In genomic region chr10:25467861-25468260, GRCh38 we compare ENCODE assay signal across 1 cellular context.
TF ChIP-seq lines count a peak whose summit lies in the region.

No MANE protein-coding gene starts in this region.

TF ChIP-seq in GM23338, 12 proteins besides CTCF, POLR2A, EP300 and RAD21 (continued from another document):
- TF ChIP-seq ZNF462 (CRISPR knock-in tag; IDR thresholded peaks at IDR 0.05) (no peak), ETS1 (IDR thresholded peaks at IDR 0.05) (no peak), EZH2phosphoT487 (IDR thresholded peaks at IDR 0.05; ENCODE audit: unreplicated experiment) (no peak), CREB1 (CRISPR knock-in tag; IDR thresholded peaks at IDR 0.05; ENCODE audit: low read depth) (no peak), NANOG (IDR thresholded peaks at IDR 0.05; ENCODE audit: borderline replicate concordance) (no peak), STAT1 (IDR thresholded peaks at IDR 0.05; ENCODE audit: unreplicated experiment) (no peak), POLR2AphosphoS5 (IDR thresholded peaks at IDR 0.05; ENCODE audit: low read depth) (no peak), EZH2 (IDR thresholded peaks at IDR 0.05; ENCODE audit: low read depth, unreplicated experiment) (no peak), JUNB (IDR thresholded peaks at IDR 0.05; ENCODE audit: unreplicated experiment) (no peak)
TF ChIP-seq in GM23338: peak in this region for 0.
